12 cellular contexts compared by ENCODE assay signal in the genomic region with DNA sequence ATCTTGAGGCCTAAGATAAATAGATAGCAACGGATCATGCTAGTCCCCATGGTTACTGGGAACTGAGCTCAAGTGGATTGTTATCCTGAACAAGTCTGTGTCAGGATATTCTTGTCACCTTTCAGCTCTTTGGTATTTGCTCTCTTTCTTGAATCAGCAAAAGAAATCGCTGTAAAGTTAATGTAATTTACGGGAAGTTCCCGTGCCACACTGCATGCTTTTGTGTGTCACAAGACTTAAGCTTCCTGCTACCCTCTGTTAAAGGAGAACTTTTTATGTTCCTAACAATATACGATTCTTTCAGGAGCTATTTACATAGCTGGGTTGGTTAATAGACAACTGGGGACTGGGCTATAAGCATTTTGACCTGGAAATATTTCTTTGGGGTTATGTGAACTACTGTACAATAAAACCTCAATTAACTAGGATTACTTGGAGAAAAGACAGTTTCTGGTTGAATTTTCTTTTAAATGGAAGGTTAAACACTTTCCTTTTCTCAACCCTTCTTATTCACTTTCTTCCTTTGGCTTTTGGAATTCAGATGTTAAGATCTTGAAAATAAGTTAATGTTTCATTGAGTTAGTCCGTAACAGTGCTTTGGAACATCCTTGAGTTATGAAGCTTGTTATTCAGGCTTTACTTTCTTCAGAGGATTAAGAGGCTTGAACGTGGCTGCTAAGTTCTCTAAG.
A peak's percentile ranks its signal among the peaks of the same experiment; 100 is the strongest.
DNase-seq lines count a peak whose midpoint lies in the region; ATAC-seq and TF ChIP-seq lines count a peak whose summit lies in the region.
"Had no signal": no experiment of that assay in that cellular context is flagged by ENCODE, and none has a peak within 500 bp of the region (broad histone marks: within the 10 kb centered on the region; RNA-seq: fewer than 3 reads in every experiment).

No MANE protein-coding gene starts in this region.

- peak overlapping the region; percentile 77 to 89 (median 87) for H3K27ac Mint-ChIP-seq in nephron
- H3K27ac Mint-ChIP-seq: IgD-negative memory B cell had no signal

- H3K4me1 Mint-ChIP-seq in nephron: peaks cover 75% of the 10 kb centered on the region

- in situ Hi-C loops in Panc1 (cut with HindIII; ENCODE audit: low pct_unique_long_range_greater_than_20kb, low sequenced_read_pairs): no loop called here

- ATAC-seq in Panc1 (no peak), heart left ventricle (peak in 3 of 4 donors; percentile 33 to 68 (median 56)), HG03521 (IDR thresholded peaks at IDR 0.05; ENCODE audit: unreplicated experiment) (no peak), GM18520 (IDR thresholded peaks at IDR 0.05; ENCODE audit: unreplicated experiment) (no peak)

- H3K27ac ChIP-seq in BLaER1 (peak overlapping the region; percentile 19; the same call in 1 of the 2 replicates), Panc1 (ENCODE audit: low read length) (peak overlapping the region; percentile 59), heart left ventricle (peak overlapping the region in 4 of 12 donors; percentile 28 to 85 (median 34)), ovary (no peak overlapping the region)

- H3K4me3 ChIP-seq in BLaER1: no peak overlapping the region
- H3K4me3 ChIP-seq in Panc1 (ENCODE audit: low read depth in 2 of 2, low read length in 2 of 2): no peak overlapping the region
- H3K4me3 ChIP-seq in heart left ventricle: no peak overlapping the region
- no peak overlapping the region for H3K4me3 ChIP-seq in ovary

- POLR2A ChIA-PET in Panc1 (lab: Charles Lee): no interaction called here

- TF ChIP-seq CTCF in Panc1 (IDR thresholded peaks at IDR 0.05): no peak
- TF ChIP-seq CTCF in heart left ventricle (IDR thresholded peaks at IDR 0.05): no peak
- no peak for TF ChIP-seq CTCF in nephron (IDR thresholded peaks at IDR 0.05; ENCODE audit: unreplicated experiment in 3 of 3)
- no peak for TF ChIP-seq CTCF in ovary (IDR thresholded peaks at IDR 0.05)

- CTCF ChIA-PET in Panc1 (lab: Charles Lee): no interaction called here

- 67 to 69% (median 67%) methylated on average over 7 of the region's 7 CpGs for WGBS in heart left ventricle, 4 donors
- 78 to 82% (median 81%) methylated on average over 7 of the region's 7 CpGs for WGBS in ovary, 3 donors

- BruUV-seq in Panc1 (replicated peaks; lab: Mats Ljungman, UMichigan): no TSS peak

- no peak for TF ChIP-seq EP300 in ovary (IDR thresholded peaks at IDR 0.05)

- H3K36me3 ChIP-seq in BLaER1 (peaks cover 17% of the 10 kb centered on the region), Panc1 (ENCODE audit: control insufficient read depth, insufficient read depth, low read length) (no peaks in the 10 kb centered on the region), heart left ventricle (no peaks in the 10 kb centered on the region), ovary (no peaks in the 10 kb centered on the region)

- H4K20me1 ChIP-seq in BLaER1: peaks cover 100% of the 10 kb centered on the region

- H3K36me3 Mint-ChIP-seq in nephron (ENCODE audit: low read depth): no peaks in the 10 kb centered on the region
- H3K36me3 Mint-ChIP-seq: IgD-negative memory B cell had no signal

- H3K9me3 ChIP-seq in BLaER1 (no peaks in the 10 kb centered on the region), Panc1 (ENCODE audit: control insufficient read depth, insufficient read depth, low read depth, low read length) (no peaks in the 10 kb centered on the region), heart left ventricle (no peaks in the 10 kb centered on the region), ovary (no peaks in the 10 kb centered on the region)

- H3K4me3 Mint-ChIP-seq in nephron: peak overlapping the region in 2 of 3 experiments; percentile 1 to 49

- intact Hi-C loops in Panc1 (cut with micrococcal nuclease; ENCODE audit: unreplicated experiment) (no loop called here), heart left ventricle (cut with DNase I) (no loop called here), ovary (cut with DNase I) (no loop called here)

- H3K4me2 ChIP-seq in BLaER1: peak overlapping the region; percentile 61

- no peaks in the 10 kb centered on the region for H3K27me3 Mint-ChIP-seq in nephron (ENCODE audit: low read depth)
- H3K27me3 Mint-ChIP-seq: IgD-negative memory B cell had no signal

- H3K4me1 ChIP-seq in BLaER1: peaks cover 70% of the 10 kb centered on the region
- H3K4me1 ChIP-seq in Panc1 (ENCODE audit: control insufficient read depth, insufficient read depth, low read length): peaks cover 50% of the 10 kb centered on the region
- H3K4me1 ChIP-seq in heart left ventricle: peaks cover 0 to 57% (median 10%) of the 10 kb centered on the region in 12 donors
- H3K4me1 ChIP-seq in ovary (ENCODE audit: insufficient read depth): peaks cover 2% of the 10 kb centered on the region

- no peak overlapping the region for H3K9ac ChIP-seq in BLaER1

- TF ChIP-seq POLR2A in heart left ventricle (IDR thresholded peaks at IDR 0.05) (no peak), ovary (IDR thresholded peaks at IDR 0.05) (no peak)

- H3K27me3 ChIP-seq in BLaER1: no peaks in the 10 kb centered on the region
- no peaks in the 10 kb centered on the region for H3K27me3 ChIP-seq in Panc1 (ENCODE audit: control insufficient read depth, insufficient read depth, low read length)
- H3K27me3 ChIP-seq in heart left ventricle: no peaks in the 10 kb centered on the region
- H3K27me3 ChIP-seq in ovary: no peaks in the 10 kb centered on the region

- H3K9me3 Mint-ChIP-seq in nephron: no peaks in the 10 kb centered on the region

- DNase-seq in Panc1 (ENCODE audit: low read depth, low spot score): no peak
- DNase-seq in heart left ventricle: no peak
- DNase-seq in NAMALWA (ENCODE audit: low spot score): no peak
- DNase-seq in ovary: no peak
- DNase-seq: activated CD8-positive, alpha-beta memory T cell treated with anti-CD3 and anti-CD28 coated beads, Interleukin-2, amount 50 U/mL, for 48 hours; NCI-H2227 treated with DMSO at 0.1 percent for 48 hours; T-helper 1 cell had no signal

Comparison
In these comparisons a context has a peak if more than half of its experiments do, and no peak if none do; other contexts are left out.
1. H3K27ac ChIP-seq: peak in BLaER1 (single experiment) and Panc1 (single experiment); none in ovary (0 of 2).
2. ATAC-seq: peak in heart left ventricle (3 of 4); none in Panc1 (single experiment), HG03521 (single experiment) and GM18520 (single experiment).